In genomic region chr1:108916788-108917187, GRCh38 we compare ENCODE assay signal across 8 cellular contexts. TPM values are rescaled to one million over a fixed set of nuclear protein-coding genes. Genes with fewer than 3 reads are reported as not detected.
"Had no signal": no experiment of that assay in that cellular context is flagged by ENCODE, and none has a peak within 500 bp of the region (broad histone marks: within the 10 kb centered on the region; RNA-seq: fewer than 3 reads in every experiment).

No MANE protein-coding gene starts in this region.

- H3K36me3 Mint-ChIP-seq: IgD-negative memory B cell had no signal

- H3K9ac ChIP-seq: GM23248 had no signal

- H3K4me3 ChIP-seq: GM23248, HAP-1 had no signal

- H3K4me3 Mint-ChIP-seq: HFFc6, IgD-negative memory B cell had no signal

- H3K9me3 Mint-ChIP-seq: HFFc6, IgD-negative memory B cell had no signal

- ATAC-seq: HCT116 had no signal

- H3K4me1 ChIP-seq: HAP-1 had no signal

- H3K27ac Mint-ChIP-seq: HFFc6, IgD-negative memory B cell had no signal

- H3K9me3 ChIP-seq: HAP-1 had no signal

- DNase-seq: GM23248, GOT3, H7, HFFc6 had no signal

- H3K27ac ChIP-seq: GM23248, HL-60 had no signal

- H2AFZ ChIP-seq: GM23248 had no signal

RNA-seq across cellular contexts. Expression of gene AKNAD1, which starts 59.9 kb away (rescaled TPM):
- total RNA-seq: GM23248, H7 had no signal
- polyA plus RNA-seq: GM23248, IgD-negative memory B cell had no signal
